In genomic region chr6:30613251-30614043, GRCh38 we compare ENCODE assay signal across 9 cellular contexts. TPM values are rescaled to one million over a fixed set of nuclear protein-coding genes. Genes with fewer than 3 reads are reported as not detected.
DNase-seq lines count a peak whose midpoint lies in the region; ATAC-seq, FAIRE-seq and TF ChIP-seq lines count a peak whose summit lies in the region.
"Had no signal": no experiment of that assay in that cellular context is flagged by ENCODE, and none has a peak within 500 bp of the region (broad histone marks: within the 10 kb centered on the region; RNA-seq: fewer than 3 reads in every experiment).

No MANE protein-coding gene starts in this region.

- no peak overlapping the region for H3K27ac ChIP-seq in PC-3 (ENCODE audit: low read length)
- H3K27ac ChIP-seq in pancreas, result peak overlapping the region in 3 of 4 donors; percentile 92 to 98 (median 98)
- H3K27ac ChIP-seq in small intestine (ENCODE audit: low read depth in 1 of 2, low read length in 1 of 2), result no peak overlapping the region

- TF ChIP-seq CTCF in PC-3 (conservative IDR thresholded peaks at IDR 0.05; ENCODE audit: low read depth, low read length), result no peak
- no peak for TF ChIP-seq CTCF in pancreas (IDR thresholded peaks at IDR 0.05)

- POLR2A ChIA-PET in PC-3 (lab: Charles Lee; ENCODE audit: unreplicated experiment), result interaction anchor here (0.6 to 0.7 kb wide), 2 partner anchors 61 to 75 kb away, joined by 3 read pairs; no protein-coding TSS in a partner anchor

- H3K27me3 ChIP-seq in PC-3 (ENCODE audit: low read length), result no peaks in the 10 kb centered on the region
- H3K27me3 ChIP-seq in endocrine pancreas (ENCODE audit: control insufficient read depth, insufficient read depth, low read length), result no peaks in the 10 kb centered on the region
- no peaks in the 10 kb centered on the region for H3K27me3 ChIP-seq in pancreas
- H3K27me3 ChIP-seq in small intestine (ENCODE audit: control insufficient read depth in 2 of 2, insufficient read depth in 2 of 2, low read length in 2 of 2), result no peaks in the 10 kb centered on the region

- peaks cover 36% of the 10 kb centered on the region for H3K36me3 ChIP-seq in PC-3 (ENCODE audit: low read depth, low read length)
- H3K36me3 ChIP-seq in endocrine pancreas (ENCODE audit: control insufficient read depth, insufficient read depth, low read length), result peaks cover 11% of the 10 kb centered on the region
- peaks cover 0 to 22% (median 6%) of the 10 kb centered on the region in 3 donors for H3K36me3 ChIP-seq in pancreas
- peaks cover 4 to 16% of the 10 kb centered on the region in 2 donors for H3K36me3 ChIP-seq in small intestine (ENCODE audit: control insufficient read depth in 2 of 2, insufficient read depth in 2 of 2, low read length in 2 of 2)

- H3K9me3 ChIP-seq in PC-3 (ENCODE audit: low read length), result no peaks in the 10 kb centered on the region
- no peaks in the 10 kb centered on the region for H3K9me3 ChIP-seq in endocrine pancreas (ENCODE audit: control insufficient read depth, low read length)
- H3K9me3 ChIP-seq in pancreas, result no peaks in the 10 kb centered on the region
- no peaks in the 10 kb centered on the region for H3K9me3 ChIP-seq in small intestine (ENCODE audit: control insufficient read depth, low read depth)

- H3K9ac ChIP-seq in PC-3 (ENCODE audit: low read length) (no peak overlapping the region), endocrine pancreas (ENCODE audit: control insufficient read depth, insufficient read depth, low read length) (no peak overlapping the region)

- no peak for FAIRE-seq in pancreas (lab: Jason Lieb, UNC)
- FAIRE-seq in small intestine (lab: Jason Lieb, UNC), result no peak

- peak; percentile 27 for DNase-seq in EH (ENCODE audit: low read depth)
- peak; percentile 48 for DNase-seq in PC-3
- DNase-seq in pancreas, result no peak
- no peak for DNase-seq in GM19240 (ENCODE audit: insufficient read length, low spot score)
- no peak for DNase-seq in small intestine
- no peak for DNase-seq in head of caudate nucleus
- DNase-seq in NCI-H187 treated with DMSO at 0.1 percent for 48 hours (lab: John Stamatoyannopoulos, UW), result no peak
- DNase-seq: NCI-H1417 treated with DMSO at 0.1 percent for 48 hours had no signal

- H3K4me1 ChIP-seq in PC-3 (ENCODE audit: insufficient read depth, low read length) (peaks cover 32% of the 10 kb centered on the region), endocrine pancreas (ENCODE audit: control insufficient read depth, insufficient read depth, low read length) (peaks cover 16% of the 10 kb centered on the region), pancreas (peaks cover 18 to 38% (median 32%) of the 10 kb centered on the region in 3 donors), small intestine (ENCODE audit: control insufficient read depth in 2 of 2, insufficient read depth in 1 of 2, low read depth in 1 of 2, low read length in 1 of 2) (peaks cover 0 to 3% of the 10 kb centered on the region in 2 donors)

- H3K4me3 ChIP-seq in PC-3 (ENCODE audit: low read length), result peak overlapping the region; percentile 39; the same call in 1 of the 2 replicates
- H3K4me3 ChIP-seq in endocrine pancreas (ENCODE audit: control insufficient read depth, insufficient read depth, low read length), result peak overlapping the region; percentile 25
- peak overlapping the region in 3 of 4 donors; percentile 5 to 93 (median 79) for H3K4me3 ChIP-seq in pancreas
- no peak overlapping the region for H3K4me3 ChIP-seq in small intestine (ENCODE audit: low read depth in 1 of 2, low read length in 2 of 2)

- ATAC-seq in PC-3 (no peak), pancreas (no peak)

- H3K79me2 ChIP-seq in PC-3 (ENCODE audit: low read length), result peaks cover 67% of the 10 kb centered on the region

- H3K4me2 ChIP-seq in PC-3 (ENCODE audit: low read length), result peak overlapping the region; percentile 99

- H2AFZ ChIP-seq in PC-3 (ENCODE audit: low read length), result no peak overlapping the region

- no TSS peak for BruUV-seq in PC-3 (replicated peaks; lab: Mats Ljungman, UMichigan)

- intact Hi-C loops in PC-3 (cut with micrococcal nuclease) (no loop called here), pancreas (cut with DNase I) (no loop called here), head of caudate nucleus (cut with DNase I) (loop anchor here (5.0 kb wide), 1 partner anchor 41 kb away; the partner anchor contains the start of gene ABCF1)

- H3F3A ChIP-seq in PC-3 (ENCODE audit: low read length, unreplicated experiment), result peaks cover 25% of the 10 kb centered on the region

- CTCF ChIA-PET in PC-3 (lab: Charles Lee), result interaction anchor here (0.7 to 1.9 kb wide), 3 partner anchors 69 to 117 kb away, joined by 3 to 6 read pairs (median 4); no protein-coding TSS in a partner anchor

- peaks cover 42% of the 10 kb centered on the region for H4K20me1 ChIP-seq in PC-3 (ENCODE audit: low read length)

- no peaks in the 10 kb centered on the region for H3K9me2 ChIP-seq in PC-3 (replicated peaks; ENCODE audit: low read length)

RNA-seq across cellular contexts. Expression of gene PPP1R10, which starts 3.6 kb away (rescaled TPM):
- 44.2 and 44.5 TPM in 2 replicates for total RNA-seq in PC-3 (2014; rRNA removed)
- 10 to 100 TPM; 34.8 to 57.9 (median 43.0) TPM for total RNA-seq in pancreas
- 10 to 100 TPM; 25.1 to 34.3 TPM for polyA plus RNA-seq in pancreas
- 10 to 100 TPM; 21.3 to 35.1 (median 30.0) TPM for polyA plus RNA-seq in small intestine

RNA-seq across cellular contexts. Expression of gene MRPS18B, which starts 4.2 kb away (rescaled TPM):
- total RNA-seq in PC-3 (2014; rRNA removed) (69.9 and 91.0 TPM in 2 replicates), pancreas (10 to 100 TPM; 24.5 to 39.5 (median 29.1) TPM)
- polyA plus RNA-seq in pancreas (10 to 100 TPM; 22.9 to 41.1 TPM), small intestine (10 to 100 TPM; 89.4 to 93.0 (median 91.2) TPM)

RNA-seq across cellular contexts. Expression of gene ATAT1, which starts 13.2 kb away (rescaled TPM):
- 4.6 and 6.1 TPM in 2 replicates for total RNA-seq in PC-3 (2014; rRNA removed)
- total RNA-seq in pancreas, result 1 to 10 TPM; 2.1 to 6.8 (median 2.9) TPM
- 1 to 10 TPM; 6.8 to 9.1 TPM for polyA plus RNA-seq in pancreas
- 10 to 100 TPM in 1 of 3 donors, 1 to 10 TPM in 2; 6.5 to 14.5 (median 8.6) TPM for polyA plus RNA-seq in small intestine

RNA-seq across cellular contexts. Expression of gene C6orf136, which starts 33.5 kb away (rescaled TPM):
- total RNA-seq in PC-3 (2014; rRNA removed) (10.6 and 18.7 TPM in 2 replicates), pancreas (10 to 100 TPM in 3 of 6 donors, 1 to 10 TPM in 3; 7.9 to 12.9 (median 9.9) TPM)
- polyA plus RNA-seq in pancreas (10 to 100 TPM; 33.9 to 57.1 TPM), small intestine (100 to 1,000 TPM in 1 of 3 donors, 10 to 100 TPM in 2; 44.4 to 125 (median 75.1) TPM)

RNA-seq across cellular contexts. Expression of gene ABCF1, which starts 42.2 kb away (rescaled TPM):
- total RNA-seq in PC-3 (2014; rRNA removed), result 67.3 and 77.3 TPM in 2 replicates
- total RNA-seq in pancreas, result 10 to 100 TPM; 17.4 to 30.7 (median 24.9) TPM
- 10 to 100 TPM; 21.6 to 24.9 TPM for polyA plus RNA-seq in pancreas
- 10 to 100 TPM; 30.0 to 40.6 (median 37.0) TPM for polyA plus RNA-seq in small intestine

Comparison
In these comparisons a context has a peak if more than half of its experiments do, and no peak if none do; other contexts are left out.
1. DNase-seq: peak in EH (single experiment) and PC-3 (single experiment); none in pancreas (0 of 6), GM19240 (single experiment), small intestine (single experiment), head of caudate nucleus (0 of 42) and NCI-H187 treated with DMSO at 0.1 percent for 48 hours (single experiment).
2. H3K27ac ChIP-seq: peak in pancreas (3 of 4); none in PC-3 (single experiment) and small intestine (0 of 2).
3. H3K4me3 ChIP-seq: peak in PC-3 (single experiment), endocrine pancreas (single experiment) and pancreas (3 of 4); none in small intestine (0 of 2).